Comparison of ENCODE assay signal across 9 cellular contexts in the genomic region with DNA sequence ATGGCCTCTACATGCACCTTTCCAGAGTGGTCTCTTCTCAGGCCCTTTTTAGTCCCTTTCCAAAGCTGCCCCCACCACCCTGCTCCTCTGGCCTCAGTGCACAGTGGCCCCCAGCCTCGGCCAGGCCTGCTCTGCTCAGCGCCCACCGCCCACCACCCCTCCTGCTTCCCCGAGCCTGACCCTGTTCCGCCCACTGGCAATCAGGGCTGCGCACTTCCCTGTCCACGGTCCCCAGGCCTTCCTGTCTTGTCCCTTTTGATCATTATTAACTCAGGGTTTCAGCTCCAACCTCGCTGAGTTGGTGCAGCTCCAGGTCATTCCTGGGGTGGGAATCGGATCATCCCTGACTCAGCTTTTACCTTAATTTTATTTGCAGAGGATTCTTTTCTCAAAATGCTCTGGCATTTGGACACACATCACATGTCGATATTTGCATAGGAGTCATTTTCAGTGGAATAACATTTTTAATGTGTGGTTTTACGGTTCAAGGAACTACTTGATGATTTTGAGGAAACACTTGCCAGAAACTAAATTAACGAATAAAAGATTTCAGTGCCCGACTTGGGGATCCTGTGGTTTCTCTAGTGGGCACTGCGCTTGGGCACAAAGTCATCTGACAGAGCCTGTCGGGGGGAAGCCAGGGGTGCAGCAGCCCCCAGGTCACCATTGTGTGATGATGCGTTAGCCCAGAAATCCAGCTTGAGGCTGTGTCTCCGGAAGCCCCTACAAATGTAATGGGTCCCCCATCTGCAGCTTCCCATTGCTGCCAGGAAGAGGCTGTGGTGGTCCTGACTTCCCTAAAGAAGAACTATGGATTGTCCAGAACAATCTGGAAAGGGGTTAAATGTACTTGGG. TPM values are rescaled to one million over a fixed set of nuclear protein-coding genes. Genes with fewer than 3 reads are reported as not detected.
DNase-seq lines count a peak whose midpoint lies in the region; ATAC-seq and TF ChIP-seq lines count a peak whose summit lies in the region.
"Had no signal": no experiment of that assay in that cellular context is flagged by ENCODE, and none has a peak within 500 bp of the region (broad histone marks: within the 10 kb centered on the region; RNA-seq: fewer than 3 reads in every experiment).

No MANE protein-coding gene starts in this region.

- in situ Hi-C loops in G401 (cut with HindIII; ENCODE audit: low sequenced_read_pairs): no loop called here

- H3K27me3 Mint-ChIP-seq in activated T-helper 1 cell treated with anti-CD3 and anti-CD28 coated beads, Interleukin-12 subunit alpha, Interleukin-12 subunit beta, Interleukin-2, Interleukin-4 antibody, amounts not matched to agents 30 ng/mL and 10 ng/mL and 1 ng/mL, durations not matched to agents 14 hours and 24 hours and 36 hours (ENCODE audit: insufficient read depth): peaks cover 2% of the 10 kb centered on the region
- no peaks in the 10 kb centered on the region for H3K27me3 Mint-ChIP-seq in natural killer cell (ENCODE audit: low read depth in 2 of 2)

- H3K4me3 ChIP-seq in GM12865 (ENCODE audit: low read depth, low read length): peak overlapping the region; percentile 25
- H3K4me3 ChIP-seq in mucosa of stomach (ENCODE audit: low read length): no peak overlapping the region

- H3K27me3 ChIP-seq in mucosa of stomach (ENCODE audit: control insufficient read depth, insufficient read depth, low read length): no peaks in the 10 kb centered on the region

- no peaks in the 10 kb centered on the region for H3K4me1 Mint-ChIP-seq in activated T-helper 1 cell treated with anti-CD3 and anti-CD28 coated beads, Interleukin-12 subunit alpha, Interleukin-12 subunit beta, Interleukin-2, Interleukin-4 antibody, amounts not matched to agents 30 ng/mL and 10 ng/mL and 1 ng/mL, durations not matched to agents 14 hours and 24 hours and 36 hours (ENCODE audit: low read depth)
- H3K4me1 Mint-ChIP-seq in natural killer cell: no peaks in the 10 kb centered on the region

- H3K9me3 ChIP-seq in mucosa of stomach (ENCODE audit: control insufficient read depth, low read length): no peaks in the 10 kb centered on the region

- no peak overlapping the region for H3K4me3 Mint-ChIP-seq in activated T-helper 1 cell treated with anti-CD3 and anti-CD28 coated beads, Interleukin-12 subunit alpha, Interleukin-12 subunit beta, Interleukin-2, Interleukin-4 antibody, amounts not matched to agents 30 ng/mL and 10 ng/mL and 1 ng/mL, durations not matched to agents 14 hours and 24 hours and 36 hours
- H3K4me3 Mint-ChIP-seq in natural killer cell: no peak overlapping the region
- H3K4me3 Mint-ChIP-seq: T-helper 2 cell treated with Interferon-gamma antibody and Interleukin-4, amounts not matched to agents 5 μg/mL and 100 μg/mL, for 36 hours had no signal

- no peak for DNase-seq in GM12865 (ENCODE audit: low read depth)
- DNase-seq in activated T-helper 1 cell treated with anti-CD3 and anti-CD28 coated beads, Interleukin-12 subunit alpha, Interleukin-12 subunit beta, Interleukin-2, Interleukin-4 antibody, amounts not matched to agents 30 ng/mL and 10 ng/mL and 1 ng/mL, durations not matched to agents 14 hours and 24 hours and 36 hours (ENCODE audit: low spot score): no peak
- DNase-seq in pons (ENCODE audit: low spot score): no peak
- DNase-seq in G401 (ENCODE audit: low spot score): no peak
- no peak for DNase-seq in natural killer cell
- no peak for DNase-seq in germinal center (ENCODE audit: low spot score)

- H3K36me3 ChIP-seq in mucosa of stomach (ENCODE audit: control insufficient read depth, insufficient read depth, low read length): no peaks in the 10 kb centered on the region

- TF ChIP-seq CTCF in GM12865 (IDR thresholded peaks at IDR 0.05; ENCODE audit: insufficient read depth, low read depth, low read length, missing control alignments): no peak
- no peak for TF ChIP-seq CTCF in natural killer cell (IDR thresholded peaks at IDR 0.05)

- ATAC-seq in HG02798 (IDR thresholded peaks at IDR 0.05; ENCODE audit: poor library complexity, unreplicated experiment) (peak; percentile 8), natural killer cell (no peak)

- H3K9me3 Mint-ChIP-seq in activated T-helper 1 cell treated with anti-CD3 and anti-CD28 coated beads, Interleukin-12 subunit alpha, Interleukin-12 subunit beta, Interleukin-2, Interleukin-4 antibody, amounts not matched to agents 30 ng/mL and 10 ng/mL and 1 ng/mL, durations not matched to agents 14 hours and 24 hours and 36 hours: no peaks in the 10 kb centered on the region
- no peaks in the 10 kb centered on the region for H3K9me3 Mint-ChIP-seq in natural killer cell
- H3K9me3 Mint-ChIP-seq: T-helper 2 cell treated with Interferon-gamma antibody and Interleukin-4, amounts not matched to agents 5 μg/mL and 100 μg/mL, for 36 hours had no signal

- peak overlapping the region; percentile 86 for H3K27ac Mint-ChIP-seq in activated T-helper 1 cell treated with anti-CD3 and anti-CD28 coated beads, Interleukin-12 subunit alpha, Interleukin-12 subunit beta, Interleukin-2, Interleukin-4 antibody, amounts not matched to agents 30 ng/mL and 10 ng/mL and 1 ng/mL, durations not matched to agents 14 hours and 24 hours and 36 hours
- no peak overlapping the region for H3K27ac Mint-ChIP-seq in natural killer cell
- H3K27ac Mint-ChIP-seq: T-helper 2 cell treated with Interferon-gamma antibody and Interleukin-4, amounts not matched to agents 5 μg/mL and 100 μg/mL, for 36 hours had no signal

- peaks cover 8% of the 10 kb centered on the region for H3K4me1 ChIP-seq in mucosa of stomach (ENCODE audit: control insufficient read depth, insufficient read depth, low read length)

- peak overlapping the region; percentile 3 for H3K9ac ChIP-seq in mucosa of stomach (ENCODE audit: low read length)

- peaks cover 13% of the 10 kb centered on the region for H3K36me3 Mint-ChIP-seq in activated T-helper 1 cell treated with anti-CD3 and anti-CD28 coated beads, Interleukin-12 subunit alpha, Interleukin-12 subunit beta, Interleukin-2, Interleukin-4 antibody, amounts not matched to agents 30 ng/mL and 10 ng/mL and 1 ng/mL, durations not matched to agents 14 hours and 24 hours and 36 hours (ENCODE audit: low read depth)
- H3K36me3 Mint-ChIP-seq in natural killer cell: no peaks in the 10 kb centered on the region

- intact Hi-C loops in activated T-helper 1 cell treated with anti-CD3 and anti-CD28 coated beads, Interleukin-12 subunit alpha, Interleukin-12 subunit beta, Interleukin-2, Interleukin-4 antibody, amounts not matched to agents 30 ng/mL and 10 ng/mL and 1 ng/mL, durations not matched to agents 14 hours and 24 hours and 36 hours (cut with micrococcal nuclease): no loop called here
- intact Hi-C loops in natural killer cell (cut with micrococcal nuclease): no loop called here

RNA-seq across cellular contexts. Expression of a gene that starts 1.1 kb away (rescaled TPM):
- total RNA-seq in activated T-helper 1 cell treated with anti-CD3 and anti-CD28 coated beads, Interleukin-12 subunit alpha, Interleukin-12 subunit beta, Interleukin-2, Interleukin-4 antibody, amounts not matched to agents 30 ng/mL and 10 ng/mL and 1 ng/mL, durations not matched to agents 14 hours and 24 hours and 36 hours: 0.05 and 0.20 TPM in 2 replicates
- 6.8 and 19.3 TPM in 2 replicates for total RNA-seq in G401 (2014; rRNA removed; shearing (Covaris generic))
- total RNA-seq in natural killer cell: not detected

RNA-seq across cellular contexts. Expression of a gene that starts 38.3 kb away (rescaled TPM):
- total RNA-seq in activated T-helper 1 cell treated with anti-CD3 and anti-CD28 coated beads, Interleukin-12 subunit alpha, Interleukin-12 subunit beta, Interleukin-2, Interleukin-4 antibody, amounts not matched to agents 30 ng/mL and 10 ng/mL and 1 ng/mL, durations not matched to agents 14 hours and 24 hours and 36 hours: 109 and 119 TPM in 2 replicates
- total RNA-seq in G401 (2014; rRNA removed; shearing (Covaris generic)): 42.8 and 52.0 TPM in 2 replicates
- total RNA-seq in natural killer cell: 10 to 100 TPM; 16.3 to 24.6 (median 20.1) TPM

RNA-seq across cellular contexts. Expression of a gene that starts 39.4 kb away (rescaled TPM):
- total RNA-seq in activated T-helper 1 cell treated with anti-CD3 and anti-CD28 coated beads, Interleukin-12 subunit alpha, Interleukin-12 subunit beta, Interleukin-2, Interleukin-4 antibody, amounts not matched to agents 30 ng/mL and 10 ng/mL and 1 ng/mL, durations not matched to agents 14 hours and 24 hours and 36 hours: not detected in 2 replicates
- total RNA-seq in G401 (2014; rRNA removed; shearing (Covaris generic)): 0.07 TPM in 1 of 2 replicates, not detected in the other
- total RNA-seq in natural killer cell: not detected

RNA-seq across cellular contexts. Expression of a gene that starts 59.7 kb away (rescaled TPM):
- total RNA-seq in activated T-helper 1 cell treated with anti-CD3 and anti-CD28 coated beads, Interleukin-12 subunit alpha, Interleukin-12 subunit beta, Interleukin-2, Interleukin-4 antibody, amounts not matched to agents 30 ng/mL and 10 ng/mL and 1 ng/mL, durations not matched to agents 14 hours and 24 hours and 36 hours: 0.20 TPM in 1 of 2 replicates, not detected in the other
- 5.1 and 9.4 TPM in 2 replicates for total RNA-seq in G401 (2014; rRNA removed; shearing (Covaris generic))
- 1 to 10 TPM in 2 of 3 donors, under 1 TPM in 1; 0.33 to 4.8 (median 4.3) TPM for total RNA-seq in natural killer cell
